Comparison of ENCODE assay signal across 10 cellular contexts in the genomic region with DNA sequence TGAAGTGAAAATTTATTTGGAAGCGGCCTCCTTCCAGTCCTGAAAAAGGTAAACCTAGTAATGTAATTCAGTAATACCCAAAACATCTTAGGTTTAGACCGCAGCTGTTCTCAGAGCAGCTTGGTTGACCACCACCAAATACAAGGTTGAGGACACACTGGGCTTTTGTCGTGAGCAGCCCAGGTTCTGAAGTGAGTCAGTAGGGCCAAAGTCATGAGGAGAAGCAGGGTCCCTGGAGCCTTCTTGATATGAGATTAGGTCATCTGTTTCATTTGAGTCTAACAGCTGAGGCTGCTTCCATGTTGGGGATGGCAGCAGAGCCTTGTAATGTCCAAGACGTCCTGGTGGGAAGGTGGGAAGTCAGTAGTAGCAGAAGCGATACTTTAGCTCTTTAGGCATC. TPM values are rescaled to one million over a fixed set of nuclear protein-coding genes. Genes with fewer than 3 reads are reported as not detected.
DNase-seq lines count a peak whose midpoint lies in the region; ATAC-seq, FAIRE-seq and TF ChIP-seq lines count a peak whose summit lies in the region.
"Had no signal": no experiment of that assay in that cellular context is flagged by ENCODE, and none has a peak within 500 bp of the region (broad histone marks: within the 10 kb centered on the region; RNA-seq: fewer than 3 reads in every experiment).

No MANE protein-coding gene starts in this region.

- H3K9ac ChIP-seq in GM12878 (ENCODE audit: control insufficient read depth, insufficient read depth, low read length), result peak overlapping the region; percentile 89; the same call in 1 of the 2 replicates

- TF ChIP-seq POLR2A in GM12878 (IDR thresholded peaks at IDR 0.05; ENCODE audit: low read depth, low read length), result 0 out of 2 replicates have a peak, but pooled peaks have one; percentile 36
- TF ChIP-seq POLR2A in vagina (IDR thresholded peaks at IDR 0.05), result no peak

- no peak overlapping the region for H2AFZ ChIP-seq in GM12878 (ENCODE audit: control insufficient read depth, low read depth, low read length)

- ATAC-seq in left ventricle myocardium superior, result no peak
- peak; percentile 5 for ATAC-seq in GM12878
- no peak for ATAC-seq in memory B cell (ENCODE audit: low read depth)

- H3K4me1 ChIP-seq in left ventricle myocardium inferior (peaks cover 90% of the 10 kb centered on the region), GM12878 (ENCODE audit: control insufficient read depth, insufficient read depth, low read length) (peaks cover 11% of the 10 kb centered on the region), vagina (peaks cover 80% of the 10 kb centered on the region)

- H3K9me3 ChIP-seq in left ventricle myocardium inferior (replicated peaks), result no peaks in the 10 kb centered on the region
- no peaks in the 10 kb centered on the region for H3K9me3 ChIP-seq in GM12878 (replicated peaks; ENCODE audit: control insufficient read depth, insufficient read depth, low read length)
- H3K9me3 ChIP-seq in vagina, result no peaks in the 10 kb centered on the region

- WGBS in GM12878 (ENCODE audit: insufficient coverage, insufficient replicate concordance, low lambda C conversion rate, missing lambda C conversion rate), result 1% methylated on average over 5 of the region's 5 CpGs

- TF ChIP-seq EP300 in GM12878 (IDR thresholded peaks at IDR 0.05; ENCODE audit: borderline replicate concordance in 1 of 2, control insufficient read depth in 1 of 2, low read depth in 2 of 2, low read length in 2 of 2), result no peak

- H3K36me3 ChIP-seq in left ventricle myocardium inferior (no peaks in the 10 kb centered on the region), GM12878 (ENCODE audit: control insufficient read depth in 2 of 2, insufficient read depth in 2 of 2, low read length in 1 of 2) (peaks cover 3 to 13% of the 10 kb centered on the region in 2 experiments), vagina (peaks cover 0 to 6% of the 10 kb centered on the region in 2 donors)

- RAD21 ChIA-PET in GM12878 (lab: Charles Lee; ENCODE audit: unreplicated experiment), result interaction anchor here (0.8 to 1.9 kb wide), 4 partner anchors 20 to 46 kb away, joined by 3 to 9 read pairs (median 4); no protein-coding TSS in a partner anchor

- TF ChIP-seq RAD21 in GM12878 (IDR thresholded peaks at IDR 0.05; ENCODE audit: insufficient read depth, low read depth, low read length), result no peak

- H3K36me3 Mint-ChIP-seq in memory B cell, result peaks cover 9% of the 10 kb centered on the region

- H3K4me3 ChIP-seq in left ventricle myocardium inferior (peak overlapping the region; percentile 94), GM12878 (peak overlapping the region; percentile 83), vagina (peak overlapping the region; percentile 92 to 98)

- no peaks in the 10 kb centered on the region for H3K27me3 Mint-ChIP-seq in memory B cell

- peak overlapping the region; percentile 95 for H3K4me2 ChIP-seq in GM12878 (ENCODE audit: control insufficient read depth, insufficient read depth)

- peaks cover 46% of the 10 kb centered on the region for H3K4me1 Mint-ChIP-seq in memory B cell

- peaks cover 70% of the 10 kb centered on the region for H3K79me2 ChIP-seq in GM12878 (ENCODE audit: control insufficient read depth, insufficient read depth, low read length)

- intact Hi-C loops in left ventricle myocardium inferior (cut with micrococcal nuclease) (no loop called here), left ventricle myocardium superior (cut with micrococcal nuclease) (no loop called here), GM12878 (cut with micrococcal nuclease; ENCODE audit: unreplicated experiment) (loop anchor here (2.0 kb wide), 1 partner anchor 45 kb away; no protein-coding TSS in a partner anchor), vagina (cut with DNase I) (loop anchor here (5.0 kb wide), 1 partner anchor 36 kb away; no protein-coding TSS in a partner anchor)

- POLR2A ChIA-PET in GM12878 (lab: Charles Lee), result interaction anchor here (1.4 kb wide), 1 partner anchor 28 kb away, joined by 4 read pairs; no protein-coding TSS in a partner anchor

- TF ChIP-seq CTCF in left ventricle myocardium inferior (IDR thresholded peaks at IDR 0.05; ENCODE audit: borderline replicate concordance) (no peak), GM12878 (IDR thresholded peaks at IDR 0.05 in 2 of 3, conservative IDR thresholded peaks at IDR 0.05 in 1 of 3; ENCODE audit: control insufficient read depth in 2 of 3, extremely low read depth in 1 of 3, insufficient read depth in 1 of 3, low read depth in 3 of 3, low read length in 3 of 3) (no peak), vagina (IDR thresholded peaks at IDR 0.05) (no peak)

- CTCF ChIA-PET in GM12878 (lab: Yijun Ruan, JAX), result interaction anchor here (0.9 to 5.3 kb wide), 8 partner anchors 10 to 200 kb away, joined by 3 to 43 read pairs (median 4); no protein-coding TSS in a partner anchor

- peak overlapping the region; percentile 97 for H3K27ac Mint-ChIP-seq in memory B cell

- H3K27ac ChIP-seq in left ventricle myocardium inferior (replicated peaks) (peak overlapping the region; percentile 100), GM12878 (ENCODE audit: control insufficient read depth, insufficient read depth) (peak overlapping the region; percentile 59), vagina (peak overlapping the region; percentile 99)

- no peak for FAIRE-seq in GM12878 (lab: Jason Lieb, UNC)
- FAIRE-seq: endometrium, GM18507 had no signal

- H3K9me3 Mint-ChIP-seq in memory B cell, result no peaks in the 10 kb centered on the region

- in situ Hi-C loops in GM12878 (cut with MboI), result no loop called here

- no peaks in the 10 kb centered on the region for H3K27me3 ChIP-seq in left ventricle myocardium inferior (ENCODE audit: low read depth)
- H3K27me3 ChIP-seq in GM12878 (replicated peaks in 1 of 2; ENCODE audit: control insufficient read depth in 2 of 2, insufficient read depth in 2 of 2, low read length in 1 of 2), result no peaks in the 10 kb centered on the region
- H3K27me3 ChIP-seq in vagina, result no peaks in the 10 kb centered on the region

- no TSS peak for BruUV-seq in GM12878 (replicated peaks; lab: Mats Ljungman, UMichigan)

- peaks cover 20% of the 10 kb centered on the region for H4K20me1 ChIP-seq in GM12878 (ENCODE audit: control insufficient read depth, insufficient read depth)

- H3K4me3 Mint-ChIP-seq in memory B cell, result peak overlapping the region; percentile 95

- SMC1A ChIA-PET in GM12878 (lab: Charles Lee; ENCODE audit: uncharacterized antibody, unreplicated experiment), result interaction anchor here (1.3 to 1.7 kb wide), 5 partner anchors 10 to 97 kb away, joined by 3 to 5 read pairs (median 4); no protein-coding TSS in a partner anchor

- DNase-seq in left ventricle myocardium inferior, result no peak
- no peak for DNase-seq in left ventricle myocardium superior
- DNase-seq in GM12878 (ENCODE audit: low read depth, low spot score), result no peak
- no peak for DNase-seq in memory B cell (ENCODE audit: low spot score in 2 of 2)
- DNase-seq in vagina (ENCODE audit: extremely low spot score in 2 of 2), result no peak
- no peak for DNase-seq in midbrain (lab: John Stamatoyannopoulos, UW)
- DNase-seq in NOMO-1 (lab: John Stamatoyannopoulos, UW; ENCODE audit: unreplicated experiment in 2 of 2), result no peak
- DNase-seq in T1000 (lab: John Stamatoyannopoulos, UW), result no peak

RNA-seq across cellular contexts. Expression of gene ALKBH5, which starts 2.2 kb away (rescaled TPM):
- total RNA-seq in left ventricle myocardium inferior, result 179 TPM
- total RNA-seq in left ventricle myocardium superior, result 197 TPM
- total RNA-seq in GM12878 (2013; cell fraction: nucleolus; rRNA removed), result 39.1 and 42.2 TPM in 2 replicates
- 62.7 and 65.9 TPM in 2 replicates for total RNA-seq in GM12878 (2014; rRNA removed)
- 45.0 and 47.0 TPM in 2 replicates for total RNA-seq in GM12878 (2014; rRNA removed; fragmentation: Illumina TruSeq; extraction: Trizol)
- total RNA-seq in GM12878 (2021), result 77.0 and 78.3 TPM in 2 replicates
- polyA plus RNA-seq in GM12878 (2011; ENCODE audit: low read depth), result 39.6 TPM
- polyA plus RNA-seq in GM12878 (2011; rRNA removed), result 98.6 and 99.9 TPM in 2 replicates
- polyA plus RNA-seq in GM12878 (2011; cell fraction: cytosol; rRNA removed), result 113 and 137 TPM in 2 replicates
- 52.2 and 54.1 TPM in 2 replicates for polyA plus RNA-seq in GM12878 (2011; cell fraction: nucleus; rRNA removed)
- polyA plus RNA-seq in GM12878 (2012), result 60.4 and 69.4 TPM in 2 replicates
- 34.8 and 44.7 TPM in 2 replicates for polyA plus RNA-seq in GM12878 (2014; fragmentation: Illumina TruSeq; extraction: Trizol)
- 10 to 100 TPM; 13.7 to 31.8 TPM for polyA plus RNA-seq in GM12878 (2014; fragmentation: Nextera tagmentation; extraction: Ambion mirVana)
- 51.8 and 54.0 TPM in 2 replicates for polyA plus RNA-seq in GM12878 (2014; rRNA removed)
- 10 to 100 TPM; 53.0 to 59.3 TPM for polyA plus RNA-seq in GM12878 (2016; fragmentation: Nextera tagmentation; extraction: Ambion mirVana)
- 120 and 218 TPM in 2 replicates for polyA minus RNA-seq in GM12878 (2011; rRNA and poly(A)+ RNA removed)
- polyA minus RNA-seq in GM12878 (2011; cell fraction: cytosol; rRNA and poly(A)+ RNA removed), result 84.7 and 89.1 TPM in 2 replicates
- 25.6 and 36.5 TPM in 2 replicates for polyA minus RNA-seq in GM12878 (2011; cell fraction: nucleus; rRNA and poly(A)+ RNA removed)
- 77.3 TPM for total RNA-seq in vagina

RNA-seq across cellular contexts. Expression of gene LLGL1, which starts 39.6 kb away (rescaled TPM):
- 8.8 TPM for total RNA-seq in left ventricle myocardium inferior
- total RNA-seq in left ventricle myocardium superior, result 9.0 TPM
- total RNA-seq in GM12878 (2013; cell fraction: nucleolus; rRNA removed), result 3.1 and 3.5 TPM in 2 replicates
- 5.9 and 7.8 TPM in 2 replicates for total RNA-seq in GM12878 (2014; rRNA removed)
- total RNA-seq in GM12878 (2014; rRNA removed; fragmentation: Illumina TruSeq; extraction: Trizol), result 1.9 and 3.0 TPM in 2 replicates
- 8.8 and 9.2 TPM in 2 replicates for total RNA-seq in GM12878 (2021)
- polyA plus RNA-seq in GM12878 (2011; ENCODE audit: low read depth), result 1.3 TPM
- polyA plus RNA-seq in GM12878 (2011; rRNA removed), result 1.5 and 3.7 TPM in 2 replicates
- 6.0 and 9.3 TPM in 2 replicates for polyA plus RNA-seq in GM12878 (2011; cell fraction: cytosol; rRNA removed)
- polyA plus RNA-seq in GM12878 (2011; cell fraction: nucleus; rRNA removed), result 6.7 and 10.5 TPM in 2 replicates
- 2.8 and 3.0 TPM in 2 replicates for polyA plus RNA-seq in GM12878 (2012)
- 0.70 and 2.0 TPM in 2 replicates for polyA plus RNA-seq in GM12878 (2014; fragmentation: Illumina TruSeq; extraction: Trizol)
- polyA plus RNA-seq in GM12878 (2014; fragmentation: Nextera tagmentation; extraction: Ambion mirVana), result under 1 TPM; 0.02 TPM
- 8.7 and 9.8 TPM in 2 replicates for polyA plus RNA-seq in GM12878 (2014; rRNA removed)
- polyA plus RNA-seq in GM12878 (2016; fragmentation: Nextera tagmentation; extraction: Ambion mirVana), result 1 to 10 TPM in 1 of 2 experiments, under 1 TPM in 1; 0.82 to 1.3 TPM
- polyA minus RNA-seq in GM12878 (2011; rRNA and poly(A)+ RNA removed), result 3.9 and 8.6 TPM in 2 replicates
- polyA minus RNA-seq in GM12878 (2011; cell fraction: cytosol; rRNA and poly(A)+ RNA removed), result 3.6 and 4.1 TPM in 2 replicates
- 1.9 and 3.4 TPM in 2 replicates for polyA minus RNA-seq in GM12878 (2011; cell fraction: nucleus; rRNA and poly(A)+ RNA removed)
- 27.7 TPM for total RNA-seq in vagina

Comparison
In these comparisons a context has a peak if more than half of its experiments do, and no peak if none do; other contexts are left out.
1. intact Hi-C loops: an anchor here in GM12878 (2.0 kb wide) and vagina (5.0 kb wide); none called in left ventricle myocardium inferior and left ventricle myocardium superior.